15 cellular contexts compared by ENCODE assay signal in the genomic region with DNA sequence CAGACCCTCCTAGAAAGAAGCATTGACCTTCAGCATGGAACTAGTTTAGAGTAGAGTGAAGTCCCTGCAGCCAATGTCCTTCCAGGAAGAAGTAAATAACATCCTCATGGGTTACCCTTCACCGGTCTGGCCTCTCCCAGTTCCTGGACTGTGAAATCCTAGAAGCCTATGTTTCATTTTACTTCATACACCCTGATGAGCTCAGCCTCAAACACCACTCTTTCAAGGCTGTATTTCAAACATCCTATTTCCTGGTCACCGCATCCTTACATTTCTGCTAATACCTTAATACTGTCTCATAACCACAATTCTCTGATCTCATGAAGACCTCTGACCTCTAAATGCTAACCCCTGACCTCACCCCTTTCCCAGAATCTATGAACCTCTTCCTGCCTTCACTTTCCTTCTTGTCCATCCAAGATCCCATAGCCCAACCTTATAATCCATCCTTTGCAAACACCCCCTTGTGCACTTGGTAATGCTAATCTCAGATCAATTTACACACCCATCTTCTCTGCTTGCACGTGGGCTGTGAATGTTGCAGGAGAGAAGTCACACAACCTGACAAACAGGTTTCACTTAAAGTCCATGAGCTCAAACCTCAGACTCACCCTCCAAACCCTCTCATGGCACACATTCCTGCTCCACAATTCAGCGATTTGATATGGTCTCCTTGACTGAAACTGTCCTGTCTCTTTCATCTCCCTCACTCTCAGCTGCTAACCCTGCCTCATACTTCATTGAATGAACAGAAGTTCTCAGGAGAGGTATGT. TPM values are rescaled to one million over a fixed set of nuclear protein-coding genes. Genes with fewer than 3 reads are reported as not detected.
DNase-seq lines count a peak whose midpoint lies in the region; ATAC-seq and TF ChIP-seq lines count a peak whose summit lies in the region.
"Had no signal": no experiment of that assay in that cellular context is flagged by ENCODE, and none has a peak within 500 bp of the region (broad histone marks: within the 10 kb centered on the region; RNA-seq: fewer than 3 reads in every experiment).

No MANE protein-coding gene starts in this region.

- H4K20me1 ChIP-seq in MM.1S (ENCODE audit: insufficient read depth, low read length) = no peaks in the 10 kb centered on the region

- TF ChIP-seq CTCF in MM.1S (IDR thresholded peaks at IDR 0.05; ENCODE audit: low read length) (no peak), epithelial cell of esophagus (IDR thresholded peaks at IDR 0.05; ENCODE audit: insufficient read depth, low read depth, low read length, missing control alignments) (no peak)

- H2BK12ac ChIP-seq in neuronal stem cell (ENCODE audit: low read length) = no peak overlapping the region

- H3K4me3 ChIP-seq in MM.1S (ENCODE audit: low read length) (no peak overlapping the region), epithelial cell of esophagus (ENCODE audit: low read length) (no peak overlapping the region), neuronal stem cell (ENCODE audit: low read length in 2 of 2) (no peak overlapping the region)
- H3K4me3 ChIP-seq: lung, sigmoid colon had no signal

- no peak overlapping the region for H3K18ac ChIP-seq in neuronal stem cell (ENCODE audit: low read length)

- no peak overlapping the region for H2BK15ac ChIP-seq in neuronal stem cell (ENCODE audit: low read length)

- no peaks in the 10 kb centered on the region for H3K79me2 ChIP-seq in MM.1S (ENCODE audit: low read length)

- no peaks in the 10 kb centered on the region for H3K4me1 ChIP-seq in MM.1S (ENCODE audit: low read length)
- peaks cover 0 to 6% of the 10 kb centered on the region in 2 donors for H3K4me1 ChIP-seq in neuronal stem cell (ENCODE audit: control insufficient read depth in 2 of 2, insufficient read depth in 1 of 2, low read depth in 1 of 2, low read length in 2 of 2)
- H3K4me1 ChIP-seq: sigmoid colon had no signal

- H3K14ac ChIP-seq in neuronal stem cell (ENCODE audit: low read length) = no peak overlapping the region

- no CpG with 5 or more reads among the region's 4 CpGs for WGBS in neuronal stem cell (ENCODE audit: extremely low coverage in 2 of 2, insufficient read length in 2 of 2, insufficient replicate concordance in 1 of 2), 2 donors

- H4K91ac ChIP-seq in neuronal stem cell (ENCODE audit: low read depth, low read length, poor library complexity) = no peak overlapping the region

- H3F3A ChIP-seq in MM.1S (ENCODE audit: insufficient read depth, low read length) = no peaks in the 10 kb centered on the region

- H3K36me3 ChIP-seq in MM.1S (replicated peaks; ENCODE audit: insufficient read depth, low read length) (no peaks in the 10 kb centered on the region), neuronal stem cell (replicated peaks in 1 of 2; ENCODE audit: control insufficient read depth in 2 of 2, insufficient read depth in 2 of 2, low read length in 2 of 2) (no peaks in the 10 kb centered on the region)
- H3K36me3 ChIP-seq: sigmoid colon had no signal

- no peak overlapping the region for H3K27ac ChIP-seq in MM.1S (ENCODE audit: low read length)
- H3K27ac ChIP-seq in neuronal stem cell (replicated peaks; ENCODE audit: low read length) = no peak overlapping the region
- H3K27ac ChIP-seq: sigmoid colon had no signal

- ATAC-seq in GM19035 (IDR thresholded peaks at IDR 0.05; ENCODE audit: unreplicated experiment) (no peak), GM18498 (IDR thresholded peaks at IDR 0.05; ENCODE audit: unreplicated experiment) (no peak)

- no peaks in the 10 kb centered on the region for H3K79me1 ChIP-seq in neuronal stem cell (ENCODE audit: low read depth, low read length)

- H3K9me2 ChIP-seq in MM.1S (replicated peaks; ENCODE audit: insufficient read depth, low read length) = no peaks in the 10 kb centered on the region

- H2BK5ac ChIP-seq in neuronal stem cell (ENCODE audit: low read length) = no peak overlapping the region

- DNase-seq in HCEC 1CT (peak; percentile 64), MM.1S (no peak), epithelial cell of esophagus (ENCODE audit: low read depth) (peak; percentile 93), neuronal stem cell (ENCODE audit: low spot score) (no peak), amniotic stem cell (lab: John Stamatoyannopoulos, UW) (no peak), NCI-H1092 treated with DMSO at 0.1 percent for 48 hours (lab: John Stamatoyannopoulos, UW) (no peak)
- DNase-seq: activated CD4-positive, alpha-beta memory T cell treated with anti-CD3 and anti-CD28 coated beads for 36 hours; NCI-H187; NK-92 treated with Interleukin-12 subunit alpha and Interleukin-12 subunit beta, amount 100 ng/mL, for 24 hours; sigmoid colon; stimulated activated CD4-positive, alpha-beta T cell treated with anti-CD3 and anti-CD28 coated beads, Interleukin-4, amount 100 ng/mL, for 4 hours had no signal

- no peak overlapping the region for H3K4ac ChIP-seq in neuronal stem cell (ENCODE audit: low read length)

- H2BK120ac ChIP-seq in neuronal stem cell (ENCODE audit: low read depth, low read length) = no peak overlapping the region

- no peak overlapping the region for H3K9ac ChIP-seq in MM.1S (ENCODE audit: low read length)
- no peak overlapping the region for H3K9ac ChIP-seq in neuronal stem cell (ENCODE audit: low read depth, low read length, poor library complexity)

- H2AFZ ChIP-seq in MM.1S (ENCODE audit: low read length) (0 out of 2 replicates have a peak overlapping the region, but pooled peaks have one; percentile 12), neuronal stem cell (ENCODE audit: low read length) (peak overlapping the region; percentile 18)

- no peak overlapping the region for H4K8ac ChIP-seq in neuronal stem cell (ENCODE audit: low read depth, low read length)

- no peak overlapping the region for H2AK5ac ChIP-seq in neuronal stem cell (ENCODE audit: low read depth, low read length)

- H3K27me3 ChIP-seq in MM.1S (replicated peaks; ENCODE audit: insufficient read depth, low read length) (no peaks in the 10 kb centered on the region), neuronal stem cell (ENCODE audit: control insufficient read depth in 3 of 3, insufficient read depth in 3 of 3, low read depth in 1 of 3, low read length in 3 of 3) (peaks cover 0 to 19% (median 0%) of the 10 kb centered on the region in 3 experiments)

- H3K9me3 ChIP-seq in MM.1S (replicated peaks; ENCODE audit: insufficient read depth, low read length) (no peaks in the 10 kb centered on the region), neuronal stem cell (replicated peaks in 1 of 2; ENCODE audit: control insufficient read depth in 2 of 2, insufficient read depth in 1 of 2, low read depth in 1 of 2, low read length in 2 of 2) (no peaks in the 10 kb centered on the region)
- H3K9me3 ChIP-seq: sigmoid colon had no signal

- no peak overlapping the region for H3K23ac ChIP-seq in neuronal stem cell (ENCODE audit: low read depth, low read length, poor library complexity)

- H3K4me2 ChIP-seq in MM.1S (ENCODE audit: low read depth, low read length) = no peak overlapping the region
- no peak overlapping the region for H3K4me2 ChIP-seq in neuronal stem cell (ENCODE audit: insufficient read depth, low read length, poor library complexity, severe bottlenecking)

RNA-seq across cellular contexts. Expression of a gene that starts 30.2 kb away (rescaled TPM):
- polyA plus RNA-seq in neuronal stem cell (2013, experiment 1 of 2) = 7.8 TPM
- 7.5 TPM for polyA plus RNA-seq in neuronal stem cell (2013, experiment 2 of 2)
- polyA plus RNA-seq: CD14-positive monocyte had no signal

RNA-seq across cellular contexts. Expression of a gene that starts 50.4 kb away (rescaled TPM):
- polyA plus RNA-seq in neuronal stem cell (2013, experiment 1 of 2) = 10.8 TPM
- polyA plus RNA-seq in neuronal stem cell (2013, experiment 2 of 2) = 11.5 TPM

Comparison
In these comparisons a context has a peak if more than half of its experiments do, and no peak if none do; other contexts are left out.
1. DNase-seq: peak in HCEC 1CT (single experiment) and epithelial cell of esophagus (single experiment); none in MM.1S (single experiment), neuronal stem cell (single experiment), amniotic stem cell (single experiment) and NCI-H1092 treated with DMSO at 0.1 percent for 48 hours (single experiment).